In the genomic region with DNA sequence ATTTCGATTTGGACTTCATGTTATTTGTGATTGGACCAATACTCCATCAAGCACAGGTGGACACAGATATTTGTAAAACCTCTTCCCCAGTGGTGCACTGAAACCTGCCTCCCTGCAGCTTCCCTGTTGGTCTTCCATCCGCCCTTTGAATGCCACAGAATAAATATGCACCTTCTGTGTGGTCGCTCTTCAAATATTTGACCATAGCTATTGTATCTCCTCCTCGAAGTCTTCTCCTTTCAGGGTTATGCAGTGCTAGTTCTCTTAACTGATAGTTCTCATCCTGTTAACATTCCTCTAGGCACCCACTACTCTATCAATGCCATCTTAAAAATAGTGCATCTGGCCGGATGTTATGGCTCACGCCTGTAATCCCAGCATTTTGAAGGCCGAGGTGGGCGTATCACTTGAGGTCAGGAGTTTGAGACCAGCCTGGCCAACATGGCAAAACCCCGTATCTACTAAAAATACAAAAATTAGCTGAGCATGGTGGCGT, we compare ENCODE assay signal across 2 cellular contexts.
TF ChIP-seq lines count a peak whose summit lies in the region.

No MANE protein-coding gene starts in this region.

TF ChIP-seq in A549, 52 proteins besides CTCF, POLR2A, EP300 and RAD21:
- TF ChIP-seq, protein P1, sequence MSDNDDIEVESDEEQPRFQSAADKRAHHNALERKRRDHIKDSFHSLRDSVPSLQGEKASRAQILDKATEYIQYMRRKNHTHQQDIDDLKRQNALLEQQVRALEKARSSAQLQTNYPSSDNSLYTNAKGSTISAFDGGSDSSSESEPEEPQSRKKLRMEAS (IDR thresholded peaks at IDR 0.05) = no peak
- no peak for TF ChIP-seq EHMT2 (IDR thresholded peaks at IDR 0.05; ENCODE audit: low read depth)
- TF ChIP-seq, protein P2, sequence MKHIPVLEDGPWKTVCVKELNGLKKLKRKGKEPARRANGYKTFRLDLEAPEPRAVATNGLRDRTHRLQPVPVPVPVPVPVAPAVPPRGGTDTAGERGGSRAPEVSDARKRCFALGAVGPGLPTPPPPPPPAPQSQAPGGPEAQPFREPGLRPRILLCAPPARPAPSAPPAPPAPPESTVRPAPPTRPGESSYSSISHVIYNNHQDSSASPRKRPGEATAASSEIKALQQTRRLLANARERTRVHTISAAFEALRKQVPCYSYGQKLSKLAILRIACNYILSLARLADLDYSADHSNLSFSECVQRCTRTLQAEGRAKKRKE (CRISPR knock-in tag; IDR thresholded peaks at IDR 0.05; ENCODE audit: low read depth) = no peak
- no peak for TF ChIP-seq POLR2AphosphoS2 (conservative IDR thresholded peaks at IDR 0.05; ENCODE audit: low read length)
- TF ChIP-seq ZFP36 (IDR thresholded peaks at IDR 0.05; ENCODE audit: borderline replicate concordance, partially characterized antibody) = no peak
- TF ChIP-seq, protein P3, sequence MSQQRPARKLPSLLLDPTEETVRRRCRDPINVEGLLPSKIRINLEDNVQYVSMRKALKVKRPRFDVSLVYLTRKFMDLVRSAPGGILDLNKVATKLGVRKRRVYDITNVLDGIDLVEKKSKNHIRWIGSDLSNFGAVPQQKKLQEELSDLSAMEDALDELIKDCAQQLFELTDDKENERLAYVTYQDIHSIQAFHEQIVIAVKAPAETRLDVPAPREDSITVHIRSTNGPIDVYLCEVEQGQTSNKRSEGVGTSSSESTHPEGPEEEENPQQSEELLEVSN (IDR thresholded peaks at IDR 0.05; ENCODE audit: borderline replicate concordance, low read depth) = no peak
- TF ChIP-seq, protein P4, sequence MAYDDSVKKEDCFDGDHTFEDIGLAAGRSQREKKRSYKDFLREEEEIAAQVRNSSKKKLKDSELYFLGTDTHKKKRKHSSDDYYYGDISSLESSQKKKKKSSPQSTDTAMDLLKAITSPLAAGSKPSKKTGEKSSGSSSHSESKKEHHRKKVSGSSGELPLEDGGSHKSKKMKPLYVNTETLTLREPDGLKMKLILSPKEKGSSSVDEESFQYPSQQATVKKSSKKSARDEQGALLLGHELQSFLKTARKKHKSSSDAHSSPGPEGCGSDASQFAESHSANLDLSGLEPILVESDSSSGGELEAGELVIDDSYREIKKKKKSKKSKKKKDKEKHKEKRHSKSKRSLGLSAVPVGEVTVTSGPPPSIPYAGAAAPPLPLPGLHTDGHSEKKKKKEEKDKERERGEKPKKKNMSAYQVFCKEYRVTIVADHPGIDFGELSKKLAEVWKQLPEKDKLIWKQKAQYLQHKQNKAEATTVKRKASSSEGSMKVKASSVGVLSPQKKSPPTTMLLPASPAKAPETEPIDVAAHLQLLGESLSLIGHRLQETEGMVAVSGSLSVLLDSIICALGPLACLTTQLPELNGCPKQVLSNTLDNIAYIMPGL (CRISPR knock-in tag; IDR thresholded peaks at IDR 0.05; ENCODE audit: borderline replicate concordance) = no peak
- no peak for TF ChIP-seq FOXS1 (CRISPR knock-in tag; IDR thresholded peaks at IDR 0.05)

TF ChIP-seq in H1, 55 proteins besides CTCF, POLR2A, EP300 and RAD21:
- TF ChIP-seq SIN3A (conservative IDR thresholded peaks at IDR 0.05 in 1 of 2, IDR thresholded peaks at IDR 0.05 in 1 of 2; ENCODE audit: low read depth in 1 of 2, low read length in 2 of 2) (no peak), SUZ12 (IDR thresholded peaks at IDR 0.05; ENCODE audit: low read length) (no peak), HDAC2 (IDR thresholded peaks at IDR 0.05; ENCODE audit: borderline replicate concordance in 1 of 2, low read depth in 2 of 2, low read length in 2 of 2) (no peak), TEAD4 (IDR thresholded peaks at IDR 0.05; ENCODE audit: low read depth, low read length) (no peak), GTF2F1 (IDR thresholded peaks at IDR 0.05; ENCODE audit: borderline replicate concordance, low read depth, low read length) (no peak), ASH2L (IDR thresholded peaks at IDR 0.05; ENCODE audit: low read length) (no peak), CREB1 (IDR thresholded peaks at IDR 0.05) (no peak), RBBP5 (IDR thresholded peaks at IDR 0.05; ENCODE audit: borderline replicate concordance, low read depth, low read length) (no peak), CBX5 (IDR thresholded peaks at IDR 0.05; ENCODE audit: low read depth, low read length) (no peak), SIRT6 (IDR thresholded peaks at IDR 0.05; ENCODE audit: low read length) (no peak), KDM5A (IDR thresholded peaks at IDR 0.05; ENCODE audit: low read length) (no peak), CTBP2 (IDR thresholded peaks at IDR 0.05; ENCODE audit: borderline replicate concordance, insufficient read depth, insufficient read length, low read length) (no peak), HDAC6 (IDR thresholded peaks at IDR 0.05; ENCODE audit: low read depth, low read length) (no peak), POU5F1 (IDR thresholded peaks at IDR 0.05; ENCODE audit: low read depth, low read length) (no peak), PHF8 (conservative IDR thresholded peaks at IDR 0.05; ENCODE audit: low read depth, low read length) (no peak), SP2 (IDR thresholded peaks at IDR 0.05; ENCODE audit: low read length) (no peak)
- TF ChIP-seq, protein P5, sequence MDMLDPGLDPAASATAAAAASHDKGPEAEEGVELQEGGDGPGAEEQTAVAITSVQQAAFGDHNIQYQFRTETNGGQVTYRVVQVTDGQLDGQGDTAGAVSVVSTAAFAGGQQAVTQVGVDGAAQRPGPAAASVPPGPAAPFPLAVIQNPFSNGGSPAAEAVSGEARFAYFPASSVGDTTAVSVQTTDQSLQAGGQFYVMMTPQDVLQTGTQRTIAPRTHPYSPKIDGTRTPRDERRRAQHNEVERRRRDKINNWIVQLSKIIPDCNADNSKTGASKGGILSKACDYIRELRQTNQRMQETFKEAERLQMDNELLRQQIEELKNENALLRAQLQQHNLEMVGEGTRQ (IDR thresholded peaks at IDR 0.05; ENCODE audit: low read length) = no peak
